In the genomic region with DNA sequence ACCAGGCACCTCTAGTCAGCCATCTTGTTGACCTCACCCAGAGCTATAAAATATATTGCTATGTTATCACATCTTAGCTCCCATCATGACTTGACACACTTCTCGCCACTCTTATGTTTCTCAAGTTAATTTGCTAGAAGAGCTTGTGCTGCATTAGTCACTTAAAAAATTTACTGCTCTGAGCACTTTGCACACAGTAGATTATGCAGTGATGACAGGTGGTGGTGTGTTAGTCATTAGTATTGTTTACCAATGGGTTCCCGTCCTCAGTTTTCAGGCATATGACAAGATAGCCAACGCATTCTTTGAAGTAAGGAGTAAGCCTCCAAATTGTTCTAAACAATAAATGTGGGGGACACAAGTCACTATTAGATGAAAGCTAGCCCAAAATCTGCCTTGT, we compare ENCODE assay signal across 24 cellular contexts.
A peak's percentile ranks its signal among the peaks of the same experiment; 100 is the strongest.
DNase-seq lines count a peak whose midpoint lies in the region; ATAC-seq and TF ChIP-seq lines count a peak whose summit lies in the region.
"Had no signal": no experiment of that assay in that cellular context is flagged by ENCODE, and none has a peak within 500 bp of the region (broad histone marks: within the 10 kb centered on the region; RNA-seq: fewer than 3 reads in every experiment).

No MANE protein-coding gene starts in this region.

- no peak overlapping the region for H2AFZ ChIP-seq in H9 (ENCODE audit: low read length)

- H4K8ac ChIP-seq in H9 (replicated peaks; ENCODE audit: insufficient read length, low read depth, low read length) = no peak overlapping the region

- no peak overlapping the region for H3K56ac ChIP-seq in H9 (ENCODE audit: insufficient read length, low read depth, low read length)

- H3K27ac Mint-ChIP-seq in HFFc6 (peak overlapping the region; percentile 42), H9 (no peak overlapping the region)
- no peak overlapping the region for H3K27ac Mint-ChIP-seq in activated naive CD4-positive, alpha-beta T cell treated with anti-CD3 and anti-CD28 coated beads for 36 hours
- H3K27ac Mint-ChIP-seq: activated CD4-positive, alpha-beta T cell treated with anti-CD3 and anti-CD28 coated beads, Interleukin-2, amount 10 ng/mL, durations not matched to agents 24 days and 14 days; brain; natural killer cell treated with Interleukin-12 subunit alpha and Interleukin-12 subunit beta and Interleukin-15 and Interleukin-18, amount 100 ng/mL, for 72 hours; type B pancreatic cell had no signal

- H3K27me3 ChIP-seq in A673 (replicated peaks; ENCODE audit: insufficient read depth, low read depth, low read length, poor library complexity) (no peaks in the 10 kb centered on the region), H9 (ENCODE audit: insufficient read depth, low read length) (no peaks in the 10 kb centered on the region)
- H3K27me3 ChIP-seq: adrenal gland had no signal

- no peak for ATAC-seq in GM19452 (IDR thresholded peaks at IDR 0.05; ENCODE audit: unreplicated experiment)
- ATAC-seq: natural killer cell treated with Interleukin-12 subunit alpha and Interleukin-12 subunit beta and Interleukin-15 and Interleukin-18, amount 100 ng/mL, for 72 hours had no signal

- DNase-seq in A673 (ENCODE audit: low spot score) (peak; percentile 4), HFFc6 (peak; percentile 65), SHP77 treated with DMSO at 0.1 percent for 48 hours (lab: John Stamatoyannopoulos, UW) (peak; percentile 9), fibroblast of mammary gland (ENCODE audit: low read depth) (peak; percentile 32), substantia nigra (lab: John Stamatoyannopoulos, UW) (no peak), H9 (no peak)
- DNase-seq in activated naive CD4-positive, alpha-beta T cell treated with anti-CD3 and anti-CD28 coated beads for 36 hours = no peak
- DNase-seq: ACHN; activated CD4-positive, alpha-beta T cell treated with anti-CD3 and anti-CD28 coated beads, Interleukin-2, amount 10 ng/mL, durations not matched to agents 24 days and 14 days; activated naive CD4-positive, alpha-beta T cell; activated T-cell treated with anti-CD3 and anti-CD28 coated beads, Interleukin-2, amount 50 U/mL, for 48 hours; adrenal gland; cerebellar nuclear complex; GF-D8; islet precursor cell; NCI-H1694 treated with DMSO at 0.1 percent for 48 hours; NCI-H2227 treated with DMSO at 0.1 percent for 48 hours; RPMI8226; stimulated activated CD4-positive, alpha-beta T cell treated with anti-CD3 and anti-CD28 coated beads, Interleukin-2, amount 100 ng/mL, for 24 hours; WERI-Rb-1 had no signal

- H2AK5ac ChIP-seq in H9 (ENCODE audit: insufficient read length, low read length) = no peak overlapping the region

- H3K4me2 ChIP-seq in H9 (ENCODE audit: insufficient read depth, insufficient read length, low read length) = no peak overlapping the region

- H3K23ac ChIP-seq in H9 (ENCODE audit: insufficient read length, low read depth, low read length) = no peak overlapping the region

- H3K9ac ChIP-seq in H9 (ENCODE audit: extremely low read depth, insufficient read length, low read length) = no peak overlapping the region

- no peak overlapping the region for H4K91ac ChIP-seq in H9 (ENCODE audit: insufficient read length, low read depth, low read length)

- H3K27ac ChIP-seq in A673 (ENCODE audit: low read depth, low read length, poor library complexity, severe bottlenecking) (no peak overlapping the region), substantia nigra (ENCODE audit: low read depth, low read length, poor library complexity, severe bottlenecking) (no peak overlapping the region), H9 (ENCODE audit: insufficient read length, low read depth, low read length) (no peak overlapping the region)
- H3K27ac ChIP-seq: adrenal gland, WERI-Rb-1 had no signal

- no peaks in the 10 kb centered on the region for H3K9me3 ChIP-seq in A673 (ENCODE audit: low read depth, low read length, poor library complexity, severe bottlenecking)
- no peaks in the 10 kb centered on the region for H3K9me3 ChIP-seq in H9 (ENCODE audit: control insufficient read depth, low read depth, low read length)
- H3K9me3 ChIP-seq: adrenal gland had no signal

- H3T11ph ChIP-seq in H9 (ENCODE audit: low read length) = no peak overlapping the region

- H3K79me2 ChIP-seq in H9 (ENCODE audit: insufficient read depth, low read length) = no peaks in the 10 kb centered on the region; the same call in 1 of the 2 replicates

- TF ChIP-seq CTCF in A673 (conservative IDR thresholded peaks at IDR 0.05; ENCODE audit: low read depth, low read length) (no peak), HFFc6 (IDR thresholded peaks at IDR 0.05) (no peak), fibroblast of mammary gland (conservative IDR thresholded peaks at IDR 0.05; ENCODE audit: control insufficient read depth, insufficient read depth, low read depth, low read length) (no peak), H9 (conservative IDR thresholded peaks at IDR 0.05) (no peak)

- H3K4me3 Mint-ChIP-seq in HFFc6 = peak overlapping the region; percentile 62; the same call in 1 of the 2 replicates
- no peak overlapping the region for H3K4me3 Mint-ChIP-seq in H9
- no peak overlapping the region for H3K4me3 Mint-ChIP-seq in activated naive CD4-positive, alpha-beta T cell treated with anti-CD3 and anti-CD28 coated beads for 36 hours
- H3K4me3 Mint-ChIP-seq: activated CD4-positive, alpha-beta T cell treated with anti-CD3 and anti-CD28 coated beads, Interleukin-2, amount 10 ng/mL, durations not matched to agents 24 days and 14 days; brain; natural killer cell treated with Interleukin-12 subunit alpha and Interleukin-12 subunit beta and Interleukin-15 and Interleukin-18, amount 100 ng/mL, for 72 hours; type B pancreatic cell had no signal

- H2BK5ac ChIP-seq in H9 (ENCODE audit: insufficient read length, low read length) = no peak overlapping the region

- H3K27me3 Mint-ChIP-seq in HFFc6 (ENCODE audit: insufficient read depth) (0 out of 2 replicates have a peak, but pooled peaks cover 2% of the 10 kb centered on the region), H9 (ENCODE audit: low read depth) (no peaks in the 10 kb centered on the region)
- no peaks in the 10 kb centered on the region for H3K27me3 Mint-ChIP-seq in activated naive CD4-positive, alpha-beta T cell treated with anti-CD3 and anti-CD28 coated beads for 36 hours (ENCODE audit: low read depth)
- H3K27me3 Mint-ChIP-seq: activated CD4-positive, alpha-beta T cell treated with anti-CD3 and anti-CD28 coated beads, Interleukin-2, amount 10 ng/mL, durations not matched to agents 24 days and 14 days; brain; natural killer cell treated with Interleukin-12 subunit alpha and Interleukin-12 subunit beta and Interleukin-15 and Interleukin-18, amount 100 ng/mL, for 72 hours; type B pancreatic cell had no signal

- no peak overlapping the region for H2BK120ac ChIP-seq in H9 (ENCODE audit: low read depth, low read length, poor library complexity, severe bottlenecking)

- H3K4me1 ChIP-seq in A673 (ENCODE audit: insufficient read depth, low read length, poor library complexity, severe bottlenecking) (peaks cover 3% of the 10 kb centered on the region), H9 (ENCODE audit: insufficient read depth, low read length) (no peaks in the 10 kb centered on the region)
- H3K4me1 ChIP-seq: adrenal gland had no signal

- no peak overlapping the region for H2BK20ac ChIP-seq in H9 (ENCODE audit: low read depth, low read length, poor library complexity, severe bottlenecking)

- H3K23me2 ChIP-seq in H9 (ENCODE audit: insufficient read length, low read depth, low read length, poor library complexity, severe bottlenecking) = no peaks in the 10 kb centered on the region

- H4K20me1 ChIP-seq in H9 (ENCODE audit: control insufficient read depth, insufficient read depth, insufficient read length) = no peaks in the 10 kb centered on the region

- no peaks in the 10 kb centered on the region for H3K79me1 ChIP-seq in H9 (ENCODE audit: insufficient read depth, low read depth, low read length, poor library complexity, severe bottlenecking)

- H3K4me3 ChIP-seq in A673 (ENCODE audit: low read depth, low read length, poor library complexity, severe bottlenecking) = no peak overlapping the region
- no peak overlapping the region for H3K4me3 ChIP-seq in fibroblast of mammary gland (ENCODE audit: control insufficient read depth, low read depth, low read length)
- H3K4me3 ChIP-seq: adrenal gland had no signal

- no peak overlapping the region for H3K18ac ChIP-seq in H9 (ENCODE audit: insufficient read length, low read depth, low read length)

- CTCF ChIA-PET in A673 (lab: Charles Lee) = no interaction called here
- CTCF ChIA-PET in activated naive CD4-positive, alpha-beta T cell treated with anti-CD3 and anti-CD28 coated beads for 36 hours (lab: Charles Lee) = no interaction called here

- intact Hi-C loops in A673 (cut with micrococcal nuclease; ENCODE audit: unreplicated experiment) = no loop called here
- intact Hi-C loops in activated naive CD4-positive, alpha-beta T cell treated with anti-CD3 and anti-CD28 coated beads for 36 hours (cut with micrococcal nuclease) = no loop called here

- H3K36me3 ChIP-seq in A673 (ENCODE audit: insufficient read depth, low read length, poor library complexity, severe bottlenecking) = no peaks in the 10 kb centered on the region
- H3K36me3 ChIP-seq: adrenal gland, WERI-Rb-1 had no signal

- no peak overlapping the region for H2BK12ac ChIP-seq in H9 (ENCODE audit: insufficient read length, low read depth, low read length)

- no TSS peak for BruUV-seq in A673 (replicated peaks; lab: Mats Ljungman, UMichigan)

- WGBS in H9 (ENCODE audit: extremely low coverage, insufficient read length, low lambda C conversion rate) = no CpG with 5 or more reads among the region's 3 CpGs

- H3K36me3 Mint-ChIP-seq in HFFc6 (ENCODE audit: low read depth) (no peaks in the 10 kb centered on the region), H9 (ENCODE audit: insufficient read depth in 1 of 3, low read depth in 3 of 3) (no peaks in the 10 kb centered on the region)
- H3K36me3 Mint-ChIP-seq in activated naive CD4-positive, alpha-beta T cell treated with anti-CD3 and anti-CD28 coated beads for 36 hours (ENCODE audit: low read depth) = no peaks in the 10 kb centered on the region
- H3K36me3 Mint-ChIP-seq: brain; natural killer cell treated with Interleukin-12 subunit alpha and Interleukin-12 subunit beta and Interleukin-15 and Interleukin-18, amount 100 ng/mL, for 72 hours; type B pancreatic cell had no signal

- no peak overlapping the region for H3K4ac ChIP-seq in H9 (ENCODE audit: low read depth, low read length)

- H2BK15ac ChIP-seq in H9 (ENCODE audit: low read depth, low read length) = no peak overlapping the region

- H4K5ac ChIP-seq in H9 (ENCODE audit: insufficient read length, low read depth, low read length) = no peak overlapping the region

- H3K4me1 Mint-ChIP-seq in HFFc6 (ENCODE audit: low read depth) (peaks cover 24% of the 10 kb centered on the region), H9 (no peaks in the 10 kb centered on the region)
- H3K4me1 Mint-ChIP-seq in activated naive CD4-positive, alpha-beta T cell treated with anti-CD3 and anti-CD28 coated beads for 36 hours (ENCODE audit: low read depth) = no peaks in the 10 kb centered on the region
- H3K4me1 Mint-ChIP-seq: activated CD4-positive, alpha-beta T cell treated with anti-CD3 and anti-CD28 coated beads, Interleukin-2, amount 10 ng/mL, durations not matched to agents 24 days and 14 days; brain had no signal

- POLR2A ChIA-PET in A673 (lab: Charles Lee; ENCODE audit: low non-redundant PET) = interaction anchor here (0.6 kb wide), 1 partner anchor 23 kb away, joined by 4 read pairs; no protein-coding TSS in a partner anchor

- H3K9me3 Mint-ChIP-seq in HFFc6 = no peaks in the 10 kb centered on the region
- no peaks in the 10 kb centered on the region for H3K9me3 Mint-ChIP-seq in H9
- peaks cover 1% of the 10 kb centered on the region for H3K9me3 Mint-ChIP-seq in activated naive CD4-positive, alpha-beta T cell treated with anti-CD3 and anti-CD28 coated beads for 36 hours
- H3K9me3 Mint-ChIP-seq: brain, type B pancreatic cell had no signal

- no peak overlapping the region for H3K14ac ChIP-seq in H9 (ENCODE audit: insufficient read depth, low read length)

Comparison
In these comparisons a context has a peak if more than half of its experiments do, and no peak if none do; other contexts are left out.
1. DNase-seq: peak in A673 (single experiment), HFFc6 (single experiment), SHP77 treated with DMSO at 0.1 percent for 48 hours (single experiment) and fibroblast of mammary gland (single experiment); none in substantia nigra (0 of 49), H9 (single experiment) and activated naive CD4-positive, alpha-beta T cell treated with anti-CD3 and anti-CD28 coated beads for 36 hours (single experiment).